8 cellular contexts compared by ENCODE assay signal in genomic region chr10:124354411-124355382, GRCh38.
A peak's percentile ranks its signal among the peaks of the same experiment; 100 is the strongest.
DNase-seq lines count a peak whose midpoint lies in the region; ATAC-seq and TF ChIP-seq lines count a peak whose summit lies in the region.

No MANE protein-coding gene starts in this region.

- no peaks in the 10 kb centered on the region for H3K79me2 ChIP-seq in PC-3 (ENCODE audit: low read length)

- TF ChIP-seq CTCF in AG04449 (IDR thresholded peaks at IDR 0.05; ENCODE audit: insufficient read depth, low read length, missing control alignments) (no peak), endodermal cell (conservative IDR thresholded peaks at IDR 0.05) (no peak), PC-3 (conservative IDR thresholded peaks at IDR 0.05; ENCODE audit: low read depth, low read length) (no peak)

- H3K4me3 ChIP-seq in AG04449 (ENCODE audit: low read depth, low read length) (peak overlapping the region; percentile 49), endodermal cell (ENCODE audit: low read length) (peak overlapping the region; percentile 63), mucosa of rectum (ENCODE audit: low read length in 2 of 2) (peak overlapping the region; percentile 55 to 71), PC-3 (ENCODE audit: low read length) (no peak overlapping the region)

- H3K27me3 ChIP-seq in endodermal cell (ENCODE audit: control insufficient read depth, insufficient read depth, low read length, poor library complexity, severe bottlenecking) (no peaks in the 10 kb centered on the region), mucosa of rectum (ENCODE audit: control insufficient read depth in 2 of 2, insufficient read depth in 2 of 2, low read length in 2 of 2) (no peaks in the 10 kb centered on the region), PC-3 (ENCODE audit: low read length) (no peaks in the 10 kb centered on the region)

- POLR2A ChIA-PET in AG04449 (lab: Yijun Ruan, JAX) (no interaction called here), PC-3 (lab: Charles Lee; ENCODE audit: unreplicated experiment) (no interaction called here)

- no peak overlapping the region for H3K27ac Mint-ChIP-seq in endodermal cell

- no peaks in the 10 kb centered on the region for H3F3A ChIP-seq in PC-3 (ENCODE audit: low read length, unreplicated experiment)

- H4K20me1 ChIP-seq in PC-3 (ENCODE audit: low read length), result no peaks in the 10 kb centered on the region

- H3K36me3 ChIP-seq in endodermal cell (ENCODE audit: control insufficient read depth, insufficient read depth, low read length) (no peaks in the 10 kb centered on the region), mucosa of rectum (ENCODE audit: control insufficient read depth in 2 of 2, insufficient read depth in 2 of 2, low read length in 2 of 2) (no peaks in the 10 kb centered on the region), PC-3 (ENCODE audit: low read depth, low read length) (no peaks in the 10 kb centered on the region)

- H3K9me3 ChIP-seq in endodermal cell (ENCODE audit: control insufficient read depth, low read length), result no peaks in the 10 kb centered on the region
- no peaks in the 10 kb centered on the region for H3K9me3 ChIP-seq in mucosa of rectum (ENCODE audit: control insufficient read depth in 2 of 2, low read length in 2 of 2)
- no peaks in the 10 kb centered on the region for H3K9me3 ChIP-seq in PC-3 (ENCODE audit: low read length)

- H3K4me3 Mint-ChIP-seq in endodermal cell, result peak overlapping the region; percentile 12

- BruUV-seq in PC-3 (replicated peaks; lab: Mats Ljungman, UMichigan), result no TSS peak

- H3K4me2 ChIP-seq in PC-3 (ENCODE audit: low read length), result no peak overlapping the region

- H3K36me3 Mint-ChIP-seq in endodermal cell (ENCODE audit: low read depth), result no peaks in the 10 kb centered on the region

- no peaks in the 10 kb centered on the region for H3K9me3 Mint-ChIP-seq in endodermal cell

- peaks cover 4% of the 10 kb centered on the region for H3K4me1 Mint-ChIP-seq in endodermal cell

- no peak overlapping the region for H3K27ac ChIP-seq in endodermal cell (ENCODE audit: low read depth, low read length)
- peak overlapping the region in 1 of 2 donors; percentile 16 for H3K27ac ChIP-seq in mucosa of rectum (ENCODE audit: low read depth in 2 of 2, low read length in 2 of 2)
- H3K27ac ChIP-seq in PC-3 (ENCODE audit: low read length), result no peak overlapping the region

- H3K9ac ChIP-seq in endodermal cell (ENCODE audit: extremely low read depth, low read length, poor library complexity, severe bottlenecking) (no peak overlapping the region), mucosa of rectum (ENCODE audit: low read depth in 1 of 2, low read length in 2 of 2) (no peak overlapping the region), PC-3 (ENCODE audit: low read length) (no peak overlapping the region)

- H3K4me1 ChIP-seq in endodermal cell (ENCODE audit: control insufficient read depth, insufficient read depth, low read length) (no peaks in the 10 kb centered on the region), mucosa of rectum (ENCODE audit: control insufficient read depth in 2 of 2, insufficient read depth in 2 of 2, low read length in 2 of 2) (peaks cover 0 to 3% of the 10 kb centered on the region in 2 donors), PC-3 (ENCODE audit: insufficient read depth, low read length) (no peaks in the 10 kb centered on the region)

- H2AFZ ChIP-seq in PC-3 (ENCODE audit: low read length), result no peak overlapping the region

- CTCF ChIA-PET in AG04449 (lab: Yijun Ruan, JAX), result interaction anchor here (0.9 to 2.5 kb wide), 3 partner anchors 10 to 360 kb away, joined by 3 to 13 read pairs (median 13); no protein-coding TSS in a partner anchor
- CTCF ChIA-PET in PC-3 (lab: Charles Lee), result no interaction called here

- H3K9me2 ChIP-seq in PC-3 (replicated peaks; ENCODE audit: low read length), result no peaks in the 10 kb centered on the region

- 54 to 55% methylated on average over 19 to 29 of the region's 29 CpGs for WGBS in endodermal cell (ENCODE audit: insufficient coverage in 1 of 2, insufficient read length in 1 of 2), 2 experiments

- no peak for DNase-seq in AG04449 (ENCODE audit: low read depth, low spot score)
- peak; percentile 70 to 83 for DNase-seq in Kasumi-1 (lab: John Stamatoyannopoulos, UW)
- peak; percentile 44 for DNase-seq in UCSD-AML1 (lab: John Stamatoyannopoulos, UW; ENCODE audit: unreplicated experiment)
- peak; percentile 38 for DNase-seq in endodermal cell
- peak; percentile 28 for DNase-seq in superior temporal gyrus (ENCODE audit: extremely low spot score)
- DNase-seq in PC-3, result no peak

- ATAC-seq in GM18909 (IDR thresholded peaks at IDR 0.05; ENCODE audit: poor library complexity, unreplicated experiment) (peak; percentile 47), PC-3 (no peak)

- H3K27me3 Mint-ChIP-seq in endodermal cell (ENCODE audit: insufficient read depth), result no peaks in the 10 kb centered on the region

- intact Hi-C loops in PC-3 (cut with micrococcal nuclease), result no loop called here

Comparison
In these comparisons a context has a peak if more than half of its experiments do, and no peak if none do; other contexts are left out.
1. DNase-seq: peak in Kasumi-1 (2 of 2), UCSD-AML1 (single experiment), endodermal cell (single experiment) and superior temporal gyrus (single experiment); none in AG04449 (single experiment) and PC-3 (single experiment).